In the genomic region with DNA sequence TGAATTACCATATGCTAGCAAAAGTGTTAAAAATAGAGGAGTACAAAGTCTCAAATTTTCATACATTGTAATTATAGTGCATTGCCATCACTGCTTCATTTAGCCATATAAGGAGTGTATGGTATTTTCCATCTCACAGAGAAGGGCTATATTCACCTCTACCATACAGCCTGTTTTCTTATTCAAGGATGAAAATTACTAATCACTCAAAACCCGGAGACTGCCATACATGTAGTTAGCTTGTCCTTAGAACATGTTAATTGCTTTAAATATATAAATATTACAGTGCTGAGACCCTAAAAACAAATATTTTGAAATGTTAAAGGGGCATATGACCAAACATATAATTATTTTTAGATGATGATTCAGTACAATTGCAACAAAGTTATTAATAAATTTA, we compare ENCODE assay signal across 7 cellular contexts. TPM values are rescaled to one million over a fixed set of nuclear protein-coding genes. Genes with fewer than 3 reads are reported as not detected.
DNase-seq lines count a peak whose midpoint lies in the region; ATAC-seq and TF ChIP-seq lines count a peak whose summit lies in the region.

No MANE protein-coding gene starts in this region.

- DNase-seq in HFF-Myc (ENCODE audit: extremely low read depth, low read depth), result no peak
- no peak for DNase-seq in WTC11 (ENCODE audit: low spot score)
- no peak for DNase-seq in right cardiac atrium
- DNase-seq in smooth muscle cell (lab: John Stamatoyannopoulos, UW; ENCODE audit: unreplicated experiment), result no peak
- no peak for DNase-seq in SIG-M5 (lab: John Stamatoyannopoulos, UW)
- no peak for DNase-seq in NOMO-1 treated with dmso at 0.1 percent for 144 hours (lab: John Stamatoyannopoulos, UW; ENCODE audit: unreplicated experiment)

- H3K27me3 Mint-ChIP-seq in WTC11 (ENCODE audit: low read depth), result peaks cover 40% of the 10 kb centered on the region

- H3K9me3 Mint-ChIP-seq in WTC11, result no peaks in the 10 kb centered on the region

- H3K4me1 ChIP-seq in right cardiac atrium (ENCODE audit: control insufficient read depth, insufficient read depth, low read length) (no peaks in the 10 kb centered on the region), smooth muscle cell (ENCODE audit: low read depth) (peaks cover 19% of the 10 kb centered on the region)

- CTCF ChIA-PET in WTC11 (lab: Charles Lee), result interaction anchor here (1.0 to 1.9 kb wide), 2 partner anchors 49 to 193 kb away, joined by 3 to 14 read pairs; a partner anchor contains a TSS

- H3K79me2 ChIP-seq in smooth muscle cell (ENCODE audit: low read depth), result no peaks in the 10 kb centered on the region

- peak overlapping the region; percentile 92 for H3K4me2 ChIP-seq in smooth muscle cell

- H3F3A ChIP-seq in smooth muscle cell (ENCODE audit: low read depth), result peaks cover 6% of the 10 kb centered on the region

- no peaks in the 10 kb centered on the region for H4K20me1 ChIP-seq in smooth muscle cell (ENCODE audit: low read depth)

- H3K4me3 ChIP-seq in HFF-Myc (replicated peaks; ENCODE audit: low read depth, low read length) (peak overlapping the region; percentile 61; the same call in 1 of the 2 replicates), right cardiac atrium (ENCODE audit: low read length) (peak overlapping the region; percentile 71), smooth muscle cell (peak overlapping the region; percentile 68)

- H2AFZ ChIP-seq in smooth muscle cell (ENCODE audit: low read depth), result peak overlapping the region; percentile 77

- H3K9me3 ChIP-seq in right cardiac atrium (ENCODE audit: control insufficient read depth, low read length) (no peaks in the 10 kb centered on the region), smooth muscle cell (replicated peaks; ENCODE audit: low read depth) (no peaks in the 10 kb centered on the region)

- no peaks in the 10 kb centered on the region for H3K36me3 Mint-ChIP-seq in WTC11

- peak overlapping the region; percentile 91; the same call in 1 of the 2 replicates for H3K27ac Mint-ChIP-seq in WTC11

- WGBS in right cardiac atrium, result 36% methylated on average over 1 of the region's 1 CpG
- WGBS in smooth muscle cell (ENCODE audit: low lambda C conversion rate), result 80% methylated on average over 1 of the region's 1 CpG

- POLR2A ChIA-PET in WTC11 (lab: Charles Lee), result interaction anchor here (0.6 to 1.6 kb wide), 2 partner anchors 25 to 49 kb away, joined by 4 to 7 read pairs; a partner anchor contains a TSS

- peak overlapping the region; percentile 91 for H3K4me3 Mint-ChIP-seq in WTC11

- intact Hi-C loops in right cardiac atrium (cut with DNase I), result loop anchor here in 1 of 4 donors (5.0 kb wide), 1 partner anchor 51 kb away; a partner anchor contains a TSS

- H3K27me3 ChIP-seq in right cardiac atrium (ENCODE audit: control insufficient read depth, insufficient read depth) (no peaks in the 10 kb centered on the region), smooth muscle cell (ENCODE audit: low read depth) (peaks cover 13% of the 10 kb centered on the region)

- no peak overlapping the region for H3K9ac ChIP-seq in smooth muscle cell (ENCODE audit: low read depth)

- ATAC-seq in WTC11 (no peak), right cardiac atrium (no peak), GM19397 (IDR thresholded peaks at IDR 0.05; ENCODE audit: unreplicated experiment) (no peak)

- TF ChIP-seq CTCF in HFF-Myc (IDR thresholded peaks at IDR 0.05; ENCODE audit: low read depth, low read length, missing control alignments), result no peak
- no peak for TF ChIP-seq CTCF in WTC11 (IDR thresholded peaks at IDR 0.05)
- no peak for TF ChIP-seq CTCF in smooth muscle cell (IDR thresholded peaks at IDR 0.05; ENCODE audit: borderline replicate concordance, insufficient read depth, poor library complexity, severe bottlenecking)

- H3K27ac ChIP-seq in right cardiac atrium (ENCODE audit: low read length), result peak overlapping the region; percentile 84
- peak overlapping the region; percentile 29 for H3K27ac ChIP-seq in smooth muscle cell (ENCODE audit: low read depth)

- H3K36me3 ChIP-seq in smooth muscle cell (ENCODE audit: low read depth), result no peaks in the 10 kb centered on the region

- peaks cover 36% of the 10 kb centered on the region for H3K4me1 Mint-ChIP-seq in WTC11

TF ChIP-seq in WTC11, 78 proteins besides CTCF, POLR2A, EP300 and RAD21:
- TF ChIP-seq ZNF219 (CRISPR knock-in tag; IDR thresholded peaks at IDR 0.05; ENCODE audit: borderline replicate concordance), result no peak

RNA-seq across cellular contexts. Expression of a gene that starts 49.4 kb away (rescaled TPM):
- total RNA-seq in WTC11 (2021), result 1.9 to 2.4 TPM (median 2.4 TPM) in 3 replicates
- 10 to 100 TPM in 3 of 4 donors, 1 to 10 TPM in 1; 7.2 to 14.3 (median 12.4) TPM for total RNA-seq in right cardiac atrium
- polyA plus RNA-seq in right cardiac atrium, result 4.6 TPM
- 0.49 and 0.67 TPM in 2 replicates for total RNA-seq in smooth muscle cell
- polyA plus RNA-seq in smooth muscle cell, result 0.46 and 1.1 TPM in 2 replicates

RNA-seq across cellular contexts. Expression of a gene that starts 49.5 kb away (rescaled TPM):
- total RNA-seq in WTC11 (2021) (26.7 to 32.2 TPM (median 26.8 TPM) in 3 replicates), right cardiac atrium (10 to 100 TPM; 29.4 to 36.7 (median 32.1) TPM), smooth muscle cell (19.6 and 23.4 TPM in 2 replicates)
- polyA plus RNA-seq in right cardiac atrium (15.8 TPM), smooth muscle cell (41.9 and 46.8 TPM in 2 replicates)
